ENCODE assay signal across 1 cellular context in genomic region chr11:22471405-22471804, GRCh38.
TF ChIP-seq lines count a peak whose summit lies in the region.

No MANE protein-coding gene starts in this region.

TF ChIP-seq in GM23338, 12 proteins besides CTCF, POLR2A, EP300 and RAD21 (continued from another document):
- no peak for TF ChIP-seq REST (IDR thresholded peaks at IDR 0.05; ENCODE audit: unreplicated experiment)
- no peak for TF ChIP-seq ETS1 (IDR thresholded peaks at IDR 0.05)
- no peak for TF ChIP-seq NANOG (IDR thresholded peaks at IDR 0.05; ENCODE audit: borderline replicate concordance)
- TF ChIP-seq JUNB (IDR thresholded peaks at IDR 0.05; ENCODE audit: unreplicated experiment): no peak
- no peak for TF ChIP-seq ZNF114 (CRISPR knock-in tag; IDR thresholded peaks at IDR 0.05)
- no peak for TF ChIP-seq CREB1 (CRISPR knock-in tag; IDR thresholded peaks at IDR 0.05; ENCODE audit: low read depth)
